ENCODE assay signal across 8 cellular contexts in genomic region chr13:94550030-94550738, GRCh38. TPM values are rescaled to one million over a fixed set of nuclear protein-coding genes. Genes with fewer than 3 reads are reported as not detected.
DNase-seq lines count a peak whose midpoint lies in the region; ATAC-seq and TF ChIP-seq lines count a peak whose summit lies in the region.

No MANE protein-coding gene starts in this region.

- peaks cover 15 to 20% (median 17%) of the 10 kb centered on the region in 4 donors for H3K4me1 ChIP-seq in esophagus muscularis mucosa

- peak; percentile 5 for ATAC-seq in HG03025 (IDR thresholded peaks at IDR 0.05; ENCODE audit: low FRiP score, unreplicated experiment)

- no peaks in the 10 kb centered on the region for H3K36me3 ChIP-seq in SU-DHL-6 (ENCODE audit: low read length)
- H3K36me3 ChIP-seq in esophagus muscularis mucosa = no peaks in the 10 kb centered on the region

- TF ChIP-seq POLR2A in esophagus muscularis mucosa (IDR thresholded peaks at IDR 0.05; ENCODE audit: low read depth) = no peak

- TF ChIP-seq EP300 in esophagus muscularis mucosa (IDR thresholded peaks at IDR 0.05) = no peak

- H3K9me3 Mint-ChIP-seq in activated CD4-positive, alpha-beta T cell treated with anti-CD3 and anti-CD28 coated beads, Interleukin-2, amount 10 ng/mL, durations not matched to agents 24 days and 14 days = no peaks in the 10 kb centered on the region
- no peaks in the 10 kb centered on the region for H3K9me3 Mint-ChIP-seq in neural crest cell

- TF ChIP-seq CTCF in SU-DHL-6 (IDR thresholded peaks at IDR 0.05; ENCODE audit: insufficient read depth, low read length, poor library complexity, severe bottlenecking) (no peak), esophagus muscularis mucosa (IDR thresholded peaks at IDR 0.05) (no peak), neural crest cell (conservative IDR thresholded peaks at IDR 0.05) (no peak)

- no peaks in the 10 kb centered on the region for H3K79me2 ChIP-seq in SU-DHL-6 (ENCODE audit: insufficient read depth, low read length)

- no peaks in the 10 kb centered on the region for H3K36me3 Mint-ChIP-seq in activated CD4-positive, alpha-beta T cell treated with anti-CD3 and anti-CD28 coated beads, Interleukin-2, amount 10 ng/mL, durations not matched to agents 24 days and 14 days (ENCODE audit: low read depth)
- peaks cover 4% of the 10 kb centered on the region for H3K36me3 Mint-ChIP-seq in neural crest cell (ENCODE audit: low read depth)

- H3K27me3 Mint-ChIP-seq in activated CD4-positive, alpha-beta T cell treated with anti-CD3 and anti-CD28 coated beads, Interleukin-2, amount 10 ng/mL, durations not matched to agents 24 days and 14 days = peaks cover 8% of the 10 kb centered on the region
- peaks cover 10% of the 10 kb centered on the region for H3K27me3 Mint-ChIP-seq in neural crest cell (ENCODE audit: low read depth)

- peak overlapping the region; percentile 84 for H3K27ac Mint-ChIP-seq in activated CD4-positive, alpha-beta T cell treated with anti-CD3 and anti-CD28 coated beads, Interleukin-2, amount 10 ng/mL, durations not matched to agents 24 days and 14 days
- peak overlapping the region; percentile 81 for H3K27ac Mint-ChIP-seq in neural crest cell (ENCODE audit: unreplicated experiment)

- 25% methylated on average over 18 of the region's 23 CpGs for WGBS in esophagus muscularis mucosa

- H3F3A ChIP-seq in SU-DHL-6 (ENCODE audit: insufficient read depth) = no peaks in the 10 kb centered on the region

- H3K27ac ChIP-seq in SU-DHL-6 (ENCODE audit: low read depth, low read length) (no peak overlapping the region), esophagus muscularis mucosa (replicated peaks in 1 of 4) (peak overlapping the region; percentile 91 to 98 (median 96))

- H3K9me2 ChIP-seq in SU-DHL-6 (replicated peaks; ENCODE audit: insufficient read depth, low read length) = no peaks in the 10 kb centered on the region

- DNase-seq in activated CD4-positive, alpha-beta T cell treated with anti-CD3 and anti-CD28 coated beads, Interleukin-2, amount 10 ng/mL, durations not matched to agents 24 days and 14 days = no peak
- DNase-seq in activated CD4-positive, alpha-beta T cell treated with anti-CD3 and anti-CD28 coated beads, Interleukin-2, amount 50 U/mL, for 48 hours = no peak
- DNase-seq in esophagus muscularis mucosa (ENCODE audit: extremely low spot score) (no peak), neural crest cell (ENCODE audit: low read depth, low spot score) (no peak), SIG-M5 (lab: John Stamatoyannopoulos, UW) (no peak), SKM-1 (lab: John Stamatoyannopoulos, UW; ENCODE audit: unreplicated experiment) (no peak)

- H3K4me2 ChIP-seq in SU-DHL-6 (ENCODE audit: low read depth, low read length, poor library complexity, severe bottlenecking) = peak overlapping the region; percentile 78

- peaks cover 18% of the 10 kb centered on the region for H3K4me1 Mint-ChIP-seq in activated CD4-positive, alpha-beta T cell treated with anti-CD3 and anti-CD28 coated beads, Interleukin-2, amount 10 ng/mL, durations not matched to agents 24 days and 14 days
- H3K4me1 Mint-ChIP-seq in neural crest cell = peaks cover 37% of the 10 kb centered on the region

- no peak overlapping the region for H3K9ac ChIP-seq in SU-DHL-6 (ENCODE audit: low read length)

- H3K27me3 ChIP-seq in SU-DHL-6 (ENCODE audit: low read length) = no peaks in the 10 kb centered on the region
- H3K27me3 ChIP-seq in esophagus muscularis mucosa = no peaks in the 10 kb centered on the region

- peak overlapping the region; percentile 82 for H3K4me3 Mint-ChIP-seq in activated CD4-positive, alpha-beta T cell treated with anti-CD3 and anti-CD28 coated beads, Interleukin-2, amount 10 ng/mL, durations not matched to agents 24 days and 14 days
- peak overlapping the region; percentile 90 for H3K4me3 Mint-ChIP-seq in neural crest cell

- intact Hi-C loops in activated CD4-positive, alpha-beta T cell treated with anti-CD3 and anti-CD28 coated beads, Interleukin-2, amount 10 ng/mL, durations not matched to agents 24 days and 14 days (cut with micrococcal nuclease) = loop anchor here (10.0 kb wide), 1 partner anchor 755 kb away; the partner anchor contains the start of gene ABCC4
- intact Hi-C loops in esophagus muscularis mucosa (cut with DNase I) = no loop called here

- H2AFZ ChIP-seq in SU-DHL-6 (ENCODE audit: low read depth, low read length, severe bottlenecking) = peak overlapping the region; percentile 91

- no peaks in the 10 kb centered on the region for H4K20me1 ChIP-seq in SU-DHL-6 (ENCODE audit: low read depth, low read length)

- H3K9me3 ChIP-seq in SU-DHL-6 (ENCODE audit: insufficient read depth, low read length) (no peaks in the 10 kb centered on the region), esophagus muscularis mucosa (no peaks in the 10 kb centered on the region)

- no peak overlapping the region for H3K4me3 ChIP-seq in SU-DHL-6 (ENCODE audit: insufficient read depth, low read length, poor library complexity, severe bottlenecking)
- H3K4me3 ChIP-seq in esophagus muscularis mucosa = peak overlapping the region; percentile 71 to 79 (median 78)

RNA-seq across cellular contexts. Expression of gene TGDS, which starts 45.8 kb away (rescaled TPM):
- 27.5 and 31.0 TPM in 2 replicates for total RNA-seq in activated CD4-positive, alpha-beta T cell treated with anti-CD3 and anti-CD28 coated beads, Interleukin-2, amount 10 ng/mL, durations not matched to agents 24 days and 14 days
- total RNA-seq in esophagus muscularis mucosa (1 to 10 TPM; 3.7 to 7.5 (median 6.2) TPM), neural crest cell (10.0 and 10.5 TPM in 2 replicates)

RNA-seq across cellular contexts. Expression of gene GPR180, which starts 51.5 kb away (rescaled TPM):
- 9.8 and 10.3 TPM in 2 replicates for total RNA-seq in activated CD4-positive, alpha-beta T cell treated with anti-CD3 and anti-CD28 coated beads, Interleukin-2, amount 10 ng/mL, durations not matched to agents 24 days and 14 days
- total RNA-seq in esophagus muscularis mucosa (1 to 10 TPM; 2.7 to 4.7 (median 4.4) TPM), neural crest cell (6.6 TPM in 2 replicates)
